In the genomic region with DNA sequence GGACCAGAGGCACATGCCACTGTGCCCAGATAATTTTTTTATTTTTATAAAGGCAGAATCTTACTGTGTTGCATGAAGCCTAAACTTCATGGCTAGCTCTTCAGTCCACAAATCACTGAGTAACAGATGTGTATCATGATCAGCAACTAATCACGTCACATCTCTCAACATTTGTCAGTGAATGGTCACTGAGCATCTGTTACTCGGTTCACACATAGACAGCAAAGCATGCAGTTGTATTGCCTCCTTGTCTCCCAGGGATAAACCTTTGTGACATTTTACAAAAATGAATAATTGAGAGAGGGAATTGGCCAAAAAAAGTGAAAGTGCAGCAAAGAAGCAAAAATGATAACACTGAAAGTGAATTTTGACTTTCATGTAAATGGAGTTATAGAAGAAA, we compare ENCODE assay signal across 8 cellular contexts.
DNase-seq lines count a peak whose midpoint lies in the region; ATAC-seq, FAIRE-seq and TF ChIP-seq lines count a peak whose summit lies in the region.
"Not testable (repeated sequence)": the region's sequence is repeated elsewhere in the genome, so short reads cannot be mapped to it uniquely, and the experiment has no call there.

No MANE protein-coding gene starts in this region.

- WGBS in A549 (ENCODE audit: missing lambda C conversion rate) = 88% methylated on average over 1 of the region's 2 CpGs
- WGBS in K562 (ENCODE audit: insufficient coverage, low coverage, missing lambda C conversion rate) = no CpG with 5 or more reads among the region's 2 CpGs
- WGBS in HepG2 (ENCODE audit: low lambda C conversion rate) = 30% methylated on average over 1 of the region's 2 CpGs

- not testable (repeated sequence) for H3K9me3 ChIP-seq in A549; K562 (replicated peaks; ENCODE audit: control insufficient read depth, insufficient read depth, low read depth, low read length); HepG2 (ENCODE audit: low read length); upper lobe of right lung

- H3K9ac ChIP-seq in K562 (ENCODE audit: insufficient read depth in 1 of 2, low read depth in 2 of 2, low read length in 2 of 2); HepG2 (ENCODE audit: insufficient read depth, low read depth, low read length): not testable (repeated sequence)

- not testable (repeated sequence) for TF ChIP-seq RAD21 in A549 (conservative IDR thresholded peaks at IDR 0.05 in 1 of 2, IDR thresholded peaks at IDR 0.05 in 1 of 2); K562 (CRISPR knock-in tag; conservative IDR thresholded peaks at IDR 0.05 in 1 of 2, IDR thresholded peaks at IDR 0.05 in 1 of 2); HepG2 (CRISPR knock-in tag; IDR thresholded peaks at IDR 0.05)

- H3K4me2 ChIP-seq in A549; K562 (ENCODE audit: insufficient read depth, low read length); HepG2 (ENCODE audit: low read depth, low read length): not testable (repeated sequence)

- not testable (repeated sequence) for H3K27ac ChIP-seq in A549; K562 (ENCODE audit: extremely low read depth, low read depth, low read length); HepG2 (ENCODE audit: extremely low read length, insufficient read depth, low read length); upper lobe of right lung

- POLR2A ChIA-PET in A549 (lab: Yijun Ruan, JAX); HepG2 (lab: Yijun Ruan, JAX): not testable (repeated sequence)
- POLR2A ChIA-PET in K562 (lab: Yijun Ruan, JAX) = interaction anchor here (1.4 to 1.5 kb wide), 2 partner anchors 45 to 87 kb away, joined by 5 read pairs; no protein-coding TSS in a partner anchor

- not testable (repeated sequence) for H3K79me2 ChIP-seq in K562 (ENCODE audit: control insufficient read depth, insufficient read depth, low read length); HepG2 (ENCODE audit: insufficient read depth, low read length)

- TF ChIP-seq CTCF in A549 (IDR thresholded peaks at IDR 0.05); K562 (IDR thresholded peaks at IDR 0.05 in 2 of 3, conservative IDR thresholded peaks at IDR 0.05 in 1 of 3; ENCODE audit: insufficient read depth in 2 of 3, low read depth in 1 of 3, low read length in 3 of 3); HepG2 (CRISPR knock-in tag; IDR thresholded peaks at IDR 0.05); upper lobe of right lung (IDR thresholded peaks at IDR 0.05): not testable (repeated sequence)

- not testable (repeated sequence) for H3K27me3 ChIP-seq in K562 (ENCODE audit: control insufficient read depth in 2 of 2, insufficient read depth in 2 of 2, low read length in 2 of 2); HepG2 (ENCODE audit: control insufficient read depth in 1 of 2, insufficient read depth in 2 of 2, low read length in 2 of 2); upper lobe of right lung

- CTCF ChIA-PET in A549 (lab: Yijun Ruan, JAX) = interaction anchor here (1.2 to 1.8 kb wide), 2 partner anchors 10 kb away, joined by 3 to 4 read pairs; no protein-coding TSS in a partner anchor
- CTCF ChIA-PET in K562 (lab: Yijun Ruan, JAX; ENCODE audit: low intra/inter-chr PET ratio); HepG2 (lab: Yijun Ruan, JAX; ENCODE audit: low intra/inter-chr PET ratio, low total read pairs): not testable (repeated sequence)

- H3K4me1 ChIP-seq in A549; HepG2 (ENCODE audit: insufficient read depth, low read length); upper lobe of right lung: not testable (repeated sequence)
- peaks cover 0 to 12% of the 10 kb centered on the region in 2 experiments; a peak in 4 of 5 replicates for H3K4me1 ChIP-seq in K562 (replicated peaks in 1 of 2; ENCODE audit: control insufficient read depth in 2 of 2, insufficient read depth in 2 of 2, low read length in 2 of 2)

- TF ChIP-seq EP300 in A549 (IDR thresholded peaks at IDR 0.05); K562 (IDR thresholded peaks at IDR 0.05; ENCODE audit: low read length); HepG2 (IDR thresholded peaks at IDR 0.05; ENCODE audit: low read depth in 2 of 2, low read length in 2 of 2); HepG2 (CRISPR knock-in tag; IDR thresholded peaks at IDR 0.05; ENCODE audit: borderline replicate concordance): not testable (repeated sequence)

- H3K4me3 ChIP-seq in A549; K562; HepG2 (replicated peaks in 1 of 3; ENCODE audit: insufficient read depth in 1 of 3, low read depth in 2 of 3, low read length in 3 of 3); upper lobe of right lung: not testable (repeated sequence)

- not testable (repeated sequence) for ATAC-seq in A549, K562, HepG2
- ATAC-seq in Right ventricle myocardium inferior (peak; percentile 47), left ventricle myocardium superior (peak; percentile 58), upper lobe of right lung (peak; percentile 46)

- FAIRE-seq in A549 (lab: Jason Lieb, UNC) (peak; percentile 87), GM12892 (lab: Jason Lieb, UNC) (peak; percentile 93), HTR-8/SVneo (lab: Jason Lieb, UNC) (peak; percentile 93), K562 (lab: Jason Lieb, UNC) (peak; percentile 74), HepG2 (lab: Jason Lieb, UNC) (peak; percentile 60)

- TF ChIP-seq POLR2A in A549 (IDR thresholded peaks at IDR 0.05; ENCODE audit: low read length); GM12892 (IDR thresholded peaks at IDR 0.05; ENCODE audit: low read depth, low read length); K562 (conservative IDR thresholded peaks at IDR 0.05); HepG2 (IDR thresholded peaks at IDR 0.05; ENCODE audit: insufficient read depth in 1 of 2, low read depth in 2 of 2, low read length in 2 of 2): not testable (repeated sequence)

- not testable (repeated sequence) for BruUV-seq in K562 (replicated peaks; lab: Mats Ljungman, UMichigan); HepG2 (replicated peaks; lab: Mats Ljungman, UMichigan)

- intact Hi-C loops in K562 (cut with micrococcal nuclease) = loop anchor here (5.0 to 10.0 kb wide), 2 partner anchors 84 to 173 kb away; partner anchors contain the start of gene BTG1
- intact Hi-C loops in Right ventricle myocardium inferior (cut with DNase I); left ventricle myocardium superior (cut with micrococcal nuclease); HepG2 (cut with micrococcal nuclease; ENCODE audit: unreplicated experiment); upper lobe of right lung (cut with DNase I): not testable (repeated sequence)

- not testable (repeated sequence) for H4K20me1 ChIP-seq in K562 (replicated peaks; ENCODE audit: control insufficient read depth, insufficient read depth, low read length); HepG2 (ENCODE audit: insufficient read depth, low read length)

- in situ Hi-C loops in K562 (cut with MboI); HepG2 (cut with HindIII; ENCODE audit: extremely low pct_ligation_motif_present, low pct_unique_long_range_greater_than_20kb): not testable (repeated sequence)

- DNase-seq in A549 (ENCODE audit: low read depth in 1 of 2, low spot score in 1 of 2); GM12892 (ENCODE audit: insufficient read length); HTR-8/SVneo (ENCODE audit: insufficient read length, low spot score); K562 (ENCODE audit: extremely low read depth in 1 of 4, low spot score in 3 of 4); Right ventricle myocardium inferior (ENCODE audit: missing footprints); left ventricle myocardium superior; HepG2 (ENCODE audit: low spot score); upper lobe of right lung: not testable (repeated sequence)

- not testable (repeated sequence) for H2AFZ ChIP-seq in K562 (ENCODE audit: low read depth, low read length); HepG2 (ENCODE audit: low read length)

- H3K36me3 ChIP-seq in K562 (ENCODE audit: control insufficient read depth, insufficient read depth, low read length); HepG2 (replicated peaks in 1 of 2; ENCODE audit: control insufficient read depth in 1 of 2, insufficient read depth in 2 of 2, low read length in 2 of 2); upper lobe of right lung: not testable (repeated sequence)

- not testable (repeated sequence) for H3K9me1 ChIP-seq in K562 (ENCODE audit: control insufficient read depth, insufficient read depth, low read length)
